ENCODE assay signal across 1 cellular context in genomic region chr4:108783666-108784463, GRCh38.
TF ChIP-seq lines count a peak whose summit lies in the region.

No MANE protein-coding gene starts in this region.

TF ChIP-seq in SK-N-SH treated with all-trans-retinoic acid at 6 μM for 48 hours, 23 proteins besides CTCF, POLR2A, EP300 and RAD21 (continued from another document):
- TF ChIP-seq ISL1 (CRISPR knock-in tag; IDR thresholded peaks at IDR 0.05): no peak
- TF ChIP-seq OSR1 (CRISPR knock-in tag; IDR thresholded peaks at IDR 0.05): no peak
- TF ChIP-seq ESRRG (CRISPR knock-in tag; IDR thresholded peaks at IDR 0.05): no peak
- no peak for TF ChIP-seq CREB5 (CRISPR knock-in tag; IDR thresholded peaks at IDR 0.05; ENCODE audit: low read depth)
- TF ChIP-seq TOX (CRISPR knock-in tag; IDR thresholded peaks at IDR 0.05; ENCODE audit: borderline replicate concordance): no peak
TF ChIP-seq in SK-N-SH treated with all-trans-retinoic acid at 6 μM for 48 hours: peak in this region for 0.
